Comparison of ENCODE assay signal across 1 cellular context in genomic region chr6:118650500-118651281, GRCh38.
A peak's percentile ranks its signal among the peaks of the same experiment; 100 is the strongest.
TF ChIP-seq lines count a peak whose summit lies in the region.

No MANE protein-coding gene starts in this region.

TF ChIP-seq in WTC11, 78 proteins besides CTCF, POLR2A, EP300 and RAD21 (continued from another document):
- no peak for TF ChIP-seq ATF2 (CRISPR knock-in tag; IDR thresholded peaks at IDR 0.05; ENCODE audit: borderline replicate concordance, low read depth)
- no peak for TF ChIP-seq JUN (CRISPR knock-in tag; IDR thresholded peaks at IDR 0.05)
- TF ChIP-seq, protein P1, sequence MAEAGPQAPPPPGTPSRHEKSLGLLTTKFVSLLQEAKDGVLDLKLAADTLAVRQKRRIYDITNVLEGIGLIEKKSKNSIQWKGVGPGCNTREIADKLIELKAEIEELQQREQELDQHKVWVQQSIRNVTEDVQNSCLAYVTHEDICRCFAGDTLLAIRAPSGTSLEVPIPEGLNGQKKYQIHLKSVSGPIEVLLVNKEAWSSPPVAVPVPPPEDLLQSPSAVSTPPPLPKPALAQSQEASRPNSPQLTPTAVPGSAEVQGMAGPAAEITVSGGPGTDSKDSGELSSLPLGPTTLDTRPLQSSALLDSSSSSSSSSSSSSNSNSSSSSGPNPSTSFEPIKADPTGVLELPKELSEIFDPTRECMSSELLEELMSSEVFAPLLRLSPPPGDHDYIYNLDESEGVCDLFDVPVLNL (CRISPR knock-in tag; IDR thresholded peaks at IDR 0.05; ENCODE audit: borderline replicate concordance, low read depth): no peak
- TF ChIP-seq ZNF396 (CRISPR knock-in tag; IDR thresholded peaks at IDR 0.05; ENCODE audit: borderline replicate concordance): no peak
- TF ChIP-seq NR2C2 (CRISPR knock-in tag; IDR thresholded peaks at IDR 0.05): peak; percentile 65
- peak; percentile 44; the same call in 1 of the 2 replicates for TF ChIP-seq HMGXB4 (CRISPR knock-in tag; IDR thresholded peaks at IDR 0.05)
- no peak for TF ChIP-seq SMAD3 (CRISPR knock-in tag; IDR thresholded peaks at IDR 0.05; ENCODE audit: borderline replicate concordance)
- TF ChIP-seq AFF4 (CRISPR knock-in tag; IDR thresholded peaks at IDR 0.05; ENCODE audit: borderline replicate concordance): no peak
- TF ChIP-seq ZNF317 (CRISPR knock-in tag; IDR thresholded peaks at IDR 0.05; ENCODE audit: borderline replicate concordance, low read depth): no peak
- TF ChIP-seq, protein P2, sequence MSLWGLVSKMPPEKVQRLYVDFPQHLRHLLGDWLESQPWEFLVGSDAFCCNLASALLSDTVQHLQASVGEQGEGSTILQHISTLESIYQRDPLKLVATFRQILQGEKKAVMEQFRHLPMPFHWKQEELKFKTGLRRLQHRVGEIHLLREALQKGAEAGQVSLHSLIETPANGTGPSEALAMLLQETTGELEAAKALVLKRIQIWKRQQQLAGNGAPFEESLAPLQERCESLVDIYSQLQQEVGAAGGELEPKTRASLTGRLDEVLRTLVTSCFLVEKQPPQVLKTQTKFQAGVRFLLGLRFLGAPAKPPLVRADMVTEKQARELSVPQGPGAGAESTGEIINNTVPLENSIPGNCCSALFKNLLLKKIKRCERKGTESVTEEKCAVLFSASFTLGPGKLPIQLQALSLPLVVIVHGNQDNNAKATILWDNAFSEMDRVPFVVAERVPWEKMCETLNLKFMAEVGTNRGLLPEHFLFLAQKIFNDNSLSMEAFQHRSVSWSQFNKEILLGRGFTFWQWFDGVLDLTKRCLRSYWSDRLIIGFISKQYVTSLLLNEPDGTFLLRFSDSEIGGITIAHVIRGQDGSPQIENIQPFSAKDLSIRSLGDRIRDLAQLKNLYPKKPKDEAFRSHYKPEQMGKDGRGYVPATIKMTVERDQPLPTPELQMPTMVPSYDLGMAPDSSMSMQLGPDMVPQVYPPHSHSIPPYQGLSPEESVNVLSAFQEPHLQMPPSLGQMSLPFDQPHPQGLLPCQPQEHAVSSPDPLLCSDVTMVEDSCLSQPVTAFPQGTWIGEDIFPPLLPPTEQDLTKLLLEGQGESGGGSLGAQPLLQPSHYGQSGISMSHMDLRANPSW (CRISPR knock-in tag; conservative IDR thresholded peaks at IDR 0.05; ENCODE audit: low read depth): no peak
- TF ChIP-seq FOXP1 (CRISPR knock-in tag; IDR thresholded peaks at IDR 0.05; ENCODE audit: borderline replicate concordance): no peak
- TF ChIP-seq ATF1 (CRISPR knock-in tag; IDR thresholded peaks at IDR 0.05): 0 out of 2 replicates have a peak, but pooled peaks have one; percentile 20
- no peak for TF ChIP-seq AR (CRISPR knock-in tag; IDR thresholded peaks at IDR 0.05)
- peak; percentile 24; the same call in 1 of the 2 replicates for TF ChIP-seq ZNF263 (CRISPR knock-in tag; IDR thresholded peaks at IDR 0.05; ENCODE audit: low read depth)
- TF ChIP-seq SOX15 (CRISPR knock-in tag; IDR thresholded peaks at IDR 0.05): no peak
- no peak for TF ChIP-seq MXD4 (CRISPR knock-in tag; IDR thresholded peaks at IDR 0.05; ENCODE audit: borderline replicate concordance)
- no peak for TF ChIP-seq CREB1 (CRISPR knock-in tag; IDR thresholded peaks at IDR 0.05)
- TF ChIP-seq RORB (CRISPR knock-in tag; IDR thresholded peaks at IDR 0.05): no peak
- TF ChIP-seq IRF1 (CRISPR knock-in tag; IDR thresholded peaks at IDR 0.05): no peak
- no peak for TF ChIP-seq KAT7 (CRISPR knock-in tag; IDR thresholded peaks at IDR 0.05; ENCODE audit: borderline replicate concordance)
- 0 out of 2 replicates have a peak, but pooled peaks have one; percentile 42 for TF ChIP-seq IRF2 (CRISPR knock-in tag; IDR thresholded peaks at IDR 0.05; ENCODE audit: borderline replicate concordance, low read depth)
- TF ChIP-seq NR3C1 (CRISPR knock-in tag; conservative IDR thresholded peaks at IDR 0.05; ENCODE audit: low read depth): no peak
- TF ChIP-seq MLX (CRISPR knock-in tag; IDR thresholded peaks at IDR 0.05): 0 out of 2 replicates have a peak, but pooled peaks have one; percentile 15
- no peak for TF ChIP-seq ATF3 (CRISPR knock-in tag; conservative IDR thresholded peaks at IDR 0.05)
- no peak for TF ChIP-seq EMX1 (CRISPR knock-in tag; IDR thresholded peaks at IDR 0.05)
- peak; percentile 66; the same call in 1 of the 2 replicates for TF ChIP-seq E2F1 (CRISPR knock-in tag; IDR thresholded peaks at IDR 0.05)
- TF ChIP-seq, protein P3, sequence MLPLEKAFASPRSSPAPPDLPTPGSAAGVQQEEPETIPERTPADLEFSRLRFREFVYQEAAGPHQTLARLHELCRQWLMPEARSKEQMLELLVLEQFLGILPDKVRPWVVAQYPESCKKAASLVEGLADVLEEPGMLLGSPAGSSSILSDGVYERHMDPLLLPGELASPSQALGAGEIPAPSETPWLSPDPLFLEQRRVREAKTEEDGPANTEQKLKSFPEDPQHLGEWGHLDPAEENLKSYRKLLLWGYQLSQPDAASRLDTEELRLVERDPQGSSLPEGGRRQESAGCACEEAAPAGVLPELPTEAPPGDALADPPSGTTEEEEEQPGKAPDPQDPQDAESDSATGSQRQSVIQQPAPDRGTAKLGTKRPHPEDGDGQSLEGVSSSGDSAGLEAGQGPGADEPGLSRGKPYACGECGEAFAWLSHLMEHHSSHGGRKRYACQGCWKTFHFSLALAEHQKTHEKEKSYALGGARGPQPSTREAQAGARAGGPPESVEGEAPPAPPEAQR (CRISPR knock-in tag; IDR thresholded peaks at IDR 0.05): no peak
- no peak for TF ChIP-seq HMGA2 (CRISPR knock-in tag; IDR thresholded peaks at IDR 0.05)
- no peak for TF ChIP-seq ZNF423 (CRISPR knock-in tag; IDR thresholded peaks at IDR 0.05)
